1 cellular context compared by ENCODE assay signal in genomic region chr3:169660709-169661566, GRCh38.
TF ChIP-seq lines count a peak whose summit lies in the region.

No MANE protein-coding gene starts in this region.

TF ChIP-seq in GM12878, 131 proteins besides CTCF, POLR2A, EP300 and RAD21 (continued from another document):
- TF ChIP-seq ZBTB11 (CRISPR knock-in tag; IDR thresholded peaks at IDR 0.05) (no peak), HDAC2 (IDR thresholded peaks at IDR 0.05) (no peak), SIN3A (IDR thresholded peaks at IDR 0.05; ENCODE audit: low read depth, low read length) (no peak), TCF12 (IDR thresholded peaks at IDR 0.05; ENCODE audit: low read depth, low read length) (no peak), ZNF384 (IDR thresholded peaks at IDR 0.05; ENCODE audit: borderline replicate concordance, low read depth, low read length) (no peak), BMI1 (IDR thresholded peaks at IDR 0.05; ENCODE audit: borderline replicate concordance) (peak; percentile 14; the same call in 1 of the 2 replicates)
TF ChIP-seq in GM12878: peak in this region for 2.
